ENCODE assay signal across 1 cellular context in genomic region chr3:169266986-169267385, GRCh38.
TF ChIP-seq lines count a peak whose summit lies in the region.

No MANE protein-coding gene starts in this region.

TF ChIP-seq in K562, 482 proteins besides CTCF, POLR2A, EP300 and RAD21 (continued from another document):
- no peak for TF ChIP-seq ZNF592 (IDR thresholded peaks at IDR 0.05)
- no peak for TF ChIP-seq CGGBP1 (CRISPR knock-in tag; IDR thresholded peaks at IDR 0.05)
- no peak for TF ChIP-seq HDAC3 (IDR thresholded peaks at IDR 0.05; ENCODE audit: borderline replicate concordance, partially characterized antibody)
- TF ChIP-seq BMI1 (IDR thresholded peaks at IDR 0.05; ENCODE audit: low read length) = no peak
- TF ChIP-seq PML (IDR thresholded peaks at IDR 0.05; ENCODE audit: low read length) = peak; percentile 60; the same call in 1 of the 2 replicates
- TF ChIP-seq GTF2A2 (tag; IDR thresholded peaks at IDR 0.05) = no peak
- no peak for TF ChIP-seq NFRKB (IDR thresholded peaks at IDR 0.05; ENCODE audit: low read depth)
- TF ChIP-seq AFF4 (CRISPR knock-in tag; IDR thresholded peaks at IDR 0.05) = no peak
